18 cellular contexts compared by ENCODE assay signal in genomic region chr10:126937026-126937425, GRCh38. TPM values are rescaled to one million over a fixed set of nuclear protein-coding genes. Genes with fewer than 3 reads are reported as not detected.
A peak's percentile ranks its signal among the peaks of the same experiment; 100 is the strongest.
DNase-seq lines count a peak whose midpoint lies in the region; ATAC-seq and TF ChIP-seq lines count a peak whose summit lies in the region.
"Had no signal": no experiment of that assay in that cellular context is flagged by ENCODE, and none has a peak within 500 bp of the region (broad histone marks: within the 10 kb centered on the region; RNA-seq: fewer than 3 reads in every experiment).

No MANE protein-coding gene starts in this region.

- TF ChIP-seq CTCF in cardiac fibroblast (IDR thresholded peaks at IDR 0.05; ENCODE audit: low read depth, low read length) = no peak

- peak; percentile 13 to 34 for DNase-seq in cardiac fibroblast (ENCODE audit: low read depth in 2 of 2)
- DNase-seq in dermis microvascular lymphatic vessel endothelial cell (ENCODE audit: low read depth in 2 of 2) = peak; percentile 42 to 48
- peak; percentile 39 to 70 for DNase-seq in lung microvascular endothelial cell (ENCODE audit: low read depth in 2 of 2)
- no peak for DNase-seq in DMS153 treated with DMSO at 0.1 percent for 48 hours (lab: John Stamatoyannopoulos, UW; ENCODE audit: unreplicated experiment)
- no peak for DNase-seq in NCI-H2029 treated with DMSO at 0.1 percent for 48 hours (lab: John Stamatoyannopoulos, UW)
- DNase-seq: C1 segment of cervical spinal cord; Calu3; CD4-positive, alpha-beta memory T cell; COR-L47; DMS153; DMS79; EL; GDM1; H9 had no signal

- ATAC-seq in HG03469 (IDR thresholded peaks at IDR 0.05; ENCODE audit: unreplicated experiment) = no peak
- ATAC-seq: GM12878, GM23338, HCT116 had no signal

- no peak overlapping the region for H3K4me3 ChIP-seq in cardiac fibroblast (replicated peaks in 1 of 2; ENCODE audit: low read depth in 2 of 2, low read length in 2 of 2)
- H3K4me3 ChIP-seq: GM12878, GM23338 had no signal

RNA-seq across cellular contexts. Expression of gene DOCK1, which starts 31.8 kb away (rescaled TPM):
- total RNA-seq in dermis microvascular lymphatic vessel endothelial cell (69.3 and 84.5 TPM in 2 replicates), lung microvascular endothelial cell (62.3 and 81.5 TPM in 2 replicates)

Comparison
In these comparisons a context has a peak if more than half of its experiments do, and no peak if none do; other contexts are left out.
1. DNase-seq: peak in cardiac fibroblast (2 of 2), dermis microvascular lymphatic vessel endothelial cell (2 of 2) and lung microvascular endothelial cell (2 of 2); none in DMS153 treated with DMSO at 0.1 percent for 48 hours (single experiment) and NCI-H2029 treated with DMSO at 0.1 percent for 48 hours (single experiment).